23 cellular contexts compared by ENCODE assay signal in the genomic region with DNA sequence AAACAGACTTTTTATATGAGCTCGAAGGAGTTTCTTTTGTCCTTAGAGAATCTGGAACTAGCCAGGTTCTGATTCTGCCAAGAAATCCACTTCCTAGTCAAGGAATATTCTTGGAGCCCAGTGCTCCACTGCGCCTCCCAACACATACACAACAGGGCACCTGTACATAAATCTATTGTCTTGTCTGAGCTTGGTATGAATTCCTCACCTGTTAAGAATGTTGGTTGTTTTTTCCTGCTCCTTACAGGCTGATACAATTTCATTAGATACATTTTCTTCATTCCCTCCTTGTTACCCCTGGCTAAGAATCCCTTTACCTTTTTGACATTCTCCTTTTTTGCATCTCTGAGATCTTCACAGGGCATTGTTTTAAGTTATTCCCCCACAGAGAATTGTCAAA.
"Had no signal": no experiment of that assay in that cellular context is flagged by ENCODE, and none has a peak within 500 bp of the region (broad histone marks: within the 10 kb centered on the region; RNA-seq: fewer than 3 reads in every experiment).

No MANE protein-coding gene starts in this region.

- DNase-seq: activated CD4-positive, alpha-beta T cell treated with anti-CD3 and anti-CD28 coated beads, Interleukin-2, amount 10 ng/mL, durations not matched to agents 7 days and 5 days; activated CD8-positive, alpha-beta memory T cell treated with anti-CD3 and anti-CD28 coated beads, Interleukin-2, amount 50 U/mL, for 48 hours; activated gamma-delta T cell treated with Interleukin-2 at 50 U/mL for 16 hours; activated T-cell treated with anti-CD3 and anti-CD28 coated beads, Interleukin-2, amount 50 U/mL, for 72 hours; amniotic stem cell; effector memory CD4-positive, alpha-beta T cell; gastrocnemius medialis; heart right ventricle; mammary epithelial cell; mucosa of descending colon; naive thymus-derived CD4-positive, alpha-beta T cell; stimulated activated CD4-positive, alpha-beta T cell treated with anti-CD3 and anti-CD28 coated beads, Interleukin-4, amount 100 ng/mL, for 4 hours; stimulated activated CD8-positive, alpha-beta memory T cell treated with anti-CD3 and anti-CD28 coated beads, Interleukin-4, amount 100 ng/mL, for 48 hours; stimulated activated naive CD4-positive, alpha-beta T cell treated with Interleukin-2 at 50 U/mL for 16 hours; substantia nigra; SW 1271; transverse colon had no signal

- H3K27me3 Mint-ChIP-seq: activated naive CD8-positive, alpha-beta T cell; dendritic cell treated with granulocyte-macrophage colony-stimulating factor and Interleukin-4, amounts not matched to agents 40 ng/mL and 50 ng/mL, for 4 days had no signal

- H3K27ac ChIP-seq: gastrocnemius medialis, heart right ventricle, right atrium auricular region, transverse colon had no signal

- H3K36me3 ChIP-seq: gastrocnemius medialis, heart right ventricle, right atrium auricular region, transverse colon had no signal

- H3K36me3 Mint-ChIP-seq: activated naive CD8-positive, alpha-beta T cell; naive thymus-derived CD4-positive, alpha-beta T cell had no signal

- ATAC-seq: activated T-cell treated with anti-CD3 and anti-CD28 coated beads, Interleukin-2, amount 50 U/mL, for 72 hours; gastrocnemius medialis; heart right ventricle; left lobe of liver; mucosa of descending colon; naive thymus-derived CD4-positive, alpha-beta T cell had no signal

- H3K9me3 Mint-ChIP-seq: activated CD4-positive, alpha-beta T cell treated with anti-CD3 and anti-CD28 coated beads, Interleukin-2, amount 10 ng/mL, durations not matched to agents 7 days and 5 days; activated T-cell treated with anti-CD3 and anti-CD28 coated beads, Interleukin-2, amount 50 U/mL, for 72 hours; dendritic cell treated with granulocyte-macrophage colony-stimulating factor and Interleukin-4, amounts not matched to agents 40 ng/mL and 50 ng/mL, for 4 days; naive thymus-derived CD4-positive, alpha-beta T cell; T-helper 2 cell treated with Interferon-gamma antibody and Interleukin-4, amounts not matched to agents 5 μg/mL and 100 μg/mL, for 36 hours had no signal

- H3K4me2 ChIP-seq: smooth muscle cell had no signal

- H3K9me3 ChIP-seq: gastrocnemius medialis, heart right ventricle, mucosa of descending colon, right atrium auricular region, transverse colon had no signal

- H3K4me3 Mint-ChIP-seq: activated CD4-positive, alpha-beta T cell treated with anti-CD3 and anti-CD28 coated beads, Interleukin-2, amount 10 ng/mL, durations not matched to agents 7 days and 5 days; activated naive CD8-positive, alpha-beta T cell; activated T-cell treated with anti-CD3 and anti-CD28 coated beads, Interleukin-2, amount 50 U/mL, for 72 hours; dendritic cell treated with granulocyte-macrophage colony-stimulating factor and Interleukin-4, amounts not matched to agents 40 ng/mL and 50 ng/mL, for 4 days; naive thymus-derived CD4-positive, alpha-beta T cell; T-helper 2 cell treated with Interferon-gamma antibody and Interleukin-4, amounts not matched to agents 5 μg/mL and 100 μg/mL, for 36 hours had no signal

- H3K27ac Mint-ChIP-seq: activated CD4-positive, alpha-beta T cell treated with anti-CD3 and anti-CD28 coated beads, Interleukin-2, amount 10 ng/mL, durations not matched to agents 7 days and 5 days; activated naive CD8-positive, alpha-beta T cell; activated T-cell treated with anti-CD3 and anti-CD28 coated beads, Interleukin-2, amount 50 U/mL, for 72 hours; dendritic cell treated with granulocyte-macrophage colony-stimulating factor and Interleukin-4, amounts not matched to agents 40 ng/mL and 50 ng/mL, for 4 days; naive thymus-derived CD4-positive, alpha-beta T cell; T-helper 2 cell treated with Interferon-gamma antibody and Interleukin-4, amounts not matched to agents 5 μg/mL and 100 μg/mL, for 36 hours had no signal

- H3K4me1 Mint-ChIP-seq: activated CD4-positive, alpha-beta T cell treated with anti-CD3 and anti-CD28 coated beads, Interleukin-2, amount 10 ng/mL, durations not matched to agents 7 days and 5 days; naive thymus-derived CD4-positive, alpha-beta T cell had no signal

- H3K27me3 ChIP-seq: gastrocnemius medialis, right atrium auricular region, transverse colon had no signal

- H3K4me3 ChIP-seq: gastrocnemius medialis, heart right ventricle, mucosa of descending colon, right atrium auricular region, smooth muscle cell, transverse colon had no signal
